Comparison of ENCODE assay signal across 8 cellular contexts in genomic region chr1:149474745-149475144, GRCh38. TPM values are rescaled to one million over a fixed set of nuclear protein-coding genes. Genes with fewer than 3 reads are reported as not detected.
DNase-seq lines count a peak whose midpoint lies in the region; ATAC-seq and TF ChIP-seq lines count a peak whose summit lies in the region.
"Not testable (repeated sequence)": the region's sequence is repeated elsewhere in the genome, so short reads cannot be mapped to it uniquely, and the experiment has no call there.

A gene with protein sequence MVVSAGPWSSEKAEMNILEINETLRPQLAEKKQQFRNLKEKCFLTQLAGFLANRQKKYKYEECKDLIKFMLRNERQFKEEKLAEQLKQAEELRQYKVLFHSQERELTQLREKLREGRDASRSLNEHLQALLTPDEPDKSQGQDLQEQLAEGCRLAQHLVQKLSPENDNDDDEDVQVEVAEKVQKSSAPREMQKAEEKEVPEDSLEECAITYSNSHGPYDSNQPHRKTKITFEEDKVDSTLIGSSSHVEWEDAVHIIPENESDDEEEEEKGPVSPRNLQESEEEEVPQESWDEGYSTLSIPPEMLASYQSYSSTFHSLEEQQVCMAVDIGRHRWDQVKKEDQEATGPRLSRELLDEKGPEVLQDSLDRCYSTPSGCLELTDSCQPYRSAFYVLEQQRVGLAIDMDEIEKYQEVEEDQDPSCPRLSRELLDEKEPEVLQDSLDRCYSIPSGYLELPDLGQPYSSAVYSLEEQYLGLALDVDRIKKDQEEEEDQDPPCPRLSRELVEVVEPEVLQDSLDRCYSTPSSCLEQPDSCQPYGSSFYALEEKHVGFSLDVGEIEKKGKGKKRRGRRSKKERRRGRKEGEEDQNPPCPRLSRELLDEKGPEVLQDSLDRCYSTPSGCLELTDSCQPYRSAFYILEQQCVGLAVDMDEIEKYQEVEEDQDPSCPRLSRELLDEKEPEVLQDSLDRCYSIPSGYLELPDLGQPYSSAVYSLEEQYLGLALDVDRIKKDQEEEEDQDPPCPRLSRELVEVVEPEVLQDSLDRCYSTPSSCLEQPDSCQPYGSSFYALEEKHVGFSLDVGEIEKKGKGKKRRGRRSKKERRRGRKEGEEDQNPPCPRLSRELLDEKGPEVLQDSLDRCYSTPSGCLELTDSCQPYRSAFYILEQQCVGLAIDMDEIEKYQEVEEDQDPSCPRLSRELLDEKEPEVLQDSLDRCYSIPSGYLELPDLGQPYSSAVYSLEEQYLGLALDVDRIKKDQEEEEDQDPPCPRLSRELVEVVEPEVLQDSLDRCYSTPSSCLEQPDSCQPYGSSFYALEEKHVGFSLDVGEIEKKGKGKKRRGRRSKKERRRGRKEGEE (N-terminal part only) (plus strand): TSS chr1:149475045. CDS start chr1:149475933, 888 bp downstream.

- intact Hi-C loops in CD4-positive, alpha-beta T cell (cut with DNase I, micrococcal nuclease); naive thymus-derived CD4-positive, alpha-beta T cell (cut with micrococcal nuclease); sciatic nerve (cut with DNase I): not testable (repeated sequence)

- not testable (repeated sequence) for H3K4me3 Mint-ChIP-seq in CD4-positive, alpha-beta T cell; T-helper 17 cell; activated T-cell treated with anti-CD3 and anti-CD28 coated beads, Interleukin-2, amount 50 U/mL, for 72 hours; chondrocyte (ENCODE audit: unreplicated experiment); naive thymus-derived CD4-positive, alpha-beta T cell

- H3K4me1 Mint-ChIP-seq in CD4-positive, alpha-beta T cell (ENCODE audit: low read depth); T-helper 17 cell; activated T-cell treated with anti-CD3 and anti-CD28 coated beads, Interleukin-2, amount 50 U/mL, for 72 hours (ENCODE audit: low read depth); chondrocyte (ENCODE audit: low read depth); naive thymus-derived CD4-positive, alpha-beta T cell: not testable (repeated sequence)

- TF ChIP-seq EP300 in upper lobe of left lung (IDR thresholded peaks at IDR 0.05) = not testable (repeated sequence)

- not testable (repeated sequence) for ATAC-seq in CD4-positive, alpha-beta T cell (ENCODE audit: poor library complexity); T-helper 17 cell; activated T-cell treated with anti-CD3 and anti-CD28 coated beads, Interleukin-2, amount 50 U/mL, for 72 hours (replicated peaks in 1 of 2); left lobe of liver; naive thymus-derived CD4-positive, alpha-beta T cell; sciatic nerve; upper lobe of left lung (ENCODE audit: low FRiP score in 2 of 2)

- H3K36me3 Mint-ChIP-seq in CD4-positive, alpha-beta T cell (ENCODE audit: low read depth); T-helper 17 cell (ENCODE audit: low read depth); activated T-cell treated with anti-CD3 and anti-CD28 coated beads, Interleukin-2, amount 50 U/mL, for 72 hours (ENCODE audit: insufficient read depth in 2 of 2); chondrocyte (ENCODE audit: low read depth); naive thymus-derived CD4-positive, alpha-beta T cell: not testable (repeated sequence)

- not testable (repeated sequence) for H3K27me3 ChIP-seq in CD4-positive, alpha-beta T cell (ENCODE audit: control insufficient read depth, insufficient read depth, low read length); naive thymus-derived CD4-positive, alpha-beta T cell (ENCODE audit: control insufficient read depth in 2 of 2, insufficient read depth in 2 of 2, low read length in 2 of 2); upper lobe of left lung

- not testable (repeated sequence) for H3K27ac ChIP-seq in CD4-positive, alpha-beta T cell (ENCODE audit: low read depth, low read length); naive thymus-derived CD4-positive, alpha-beta T cell (ENCODE audit: low read depth, low read length); upper lobe of left lung

- not testable (repeated sequence) for H3K4me3 ChIP-seq in naive thymus-derived CD4-positive, alpha-beta T cell (ENCODE audit: low read length); upper lobe of left lung

- POLR2A ChIA-PET in CD4-positive, alpha-beta T cell (lab: Charles Lee); naive thymus-derived CD4-positive, alpha-beta T cell (lab: Charles Lee): not testable (repeated sequence)

- H3K9me3 Mint-ChIP-seq in CD4-positive, alpha-beta T cell; activated T-cell treated with anti-CD3 and anti-CD28 coated beads, Interleukin-2, amount 50 U/mL, for 72 hours; chondrocyte (ENCODE audit: low read depth); naive thymus-derived CD4-positive, alpha-beta T cell: not testable (repeated sequence)

- 67 to 87% methylated on average over 1 of the region's 2 CpGs for WGBS in upper lobe of left lung, 2 donors

- DNase-seq in CD4-positive, alpha-beta T cell; T-helper 17 cell; activated T-cell treated with anti-CD3 and anti-CD28 coated beads, Interleukin-2, amount 50 U/mL, for 72 hours; chondrocyte (ENCODE audit: low spot score); left lobe of liver (ENCODE audit: low spot score); naive thymus-derived CD4-positive, alpha-beta T cell; sciatic nerve (ENCODE audit: low spot score); upper lobe of left lung: not testable (repeated sequence)

- not testable (repeated sequence) for TF ChIP-seq POLR2A in upper lobe of left lung (IDR thresholded peaks at IDR 0.05)

- H3K36me3 ChIP-seq in naive thymus-derived CD4-positive, alpha-beta T cell (ENCODE audit: control insufficient read depth in 2 of 3, insufficient read depth in 3 of 3, low read length in 3 of 3); upper lobe of left lung: not testable (repeated sequence)

- H3K4me1 ChIP-seq in naive thymus-derived CD4-positive, alpha-beta T cell (ENCODE audit: control insufficient read depth in 2 of 2, insufficient read depth in 2 of 2, low read length in 2 of 2); upper lobe of left lung: not testable (repeated sequence)

- not testable (repeated sequence) for TF ChIP-seq CTCF in CD4-positive, alpha-beta T cell (IDR thresholded peaks at IDR 0.05); chondrocyte (IDR thresholded peaks at IDR 0.05); upper lobe of left lung (IDR thresholded peaks at IDR 0.05)

- not testable (repeated sequence) for H3K27me3 Mint-ChIP-seq in CD4-positive, alpha-beta T cell; T-helper 17 cell; activated T-cell treated with anti-CD3 and anti-CD28 coated beads, Interleukin-2, amount 50 U/mL, for 72 hours (ENCODE audit: low read depth); chondrocyte (ENCODE audit: low read depth); naive thymus-derived CD4-positive, alpha-beta T cell

- not testable (repeated sequence) for H3K9me3 ChIP-seq in CD4-positive, alpha-beta T cell (ENCODE audit: control insufficient read depth, low read length); T-helper 17 cell (ENCODE audit: control insufficient read depth, low read length, poor library complexity, severe bottlenecking); naive thymus-derived CD4-positive, alpha-beta T cell (ENCODE audit: control insufficient read depth in 2 of 3, low read length in 3 of 3); upper lobe of left lung

- CTCF ChIA-PET in CD4-positive, alpha-beta T cell (lab: Charles Lee); naive thymus-derived CD4-positive, alpha-beta T cell (lab: Charles Lee): not testable (repeated sequence)

- not testable (repeated sequence) for H3K27ac Mint-ChIP-seq in CD4-positive, alpha-beta T cell; T-helper 17 cell; activated T-cell treated with anti-CD3 and anti-CD28 coated beads, Interleukin-2, amount 50 U/mL, for 72 hours; chondrocyte (ENCODE audit: unreplicated experiment); naive thymus-derived CD4-positive, alpha-beta T cell

RNA-seq across cellular contexts. Expression of the gene that starts here (rescaled TPM):
- total RNA-seq in CD4-positive, alpha-beta T cell = 10 to 100 TPM; 49.8 to 52.2 TPM
- total RNA-seq in T-helper 17 cell = 10 to 100 TPM; 59.6 to 70.0 TPM
- total RNA-seq in activated T-cell treated with anti-CD3 and anti-CD28 coated beads, Interleukin-2, amount 50 U/mL, for 72 hours = 10 to 100 TPM; 26.9 to 28.0 TPM
- 12.1 to 19.4 TPM (median 14.0 TPM) in 3 replicates for total RNA-seq in chondrocyte
- 13.2 TPM for total RNA-seq in left lobe of liver
- total RNA-seq in naive thymus-derived CD4-positive, alpha-beta T cell = 100 to 1,000 TPM in 1 of 5 experiments, 10 to 100 TPM in 4; 35.2 to 103 (median 97.2) TPM
- polyA plus RNA-seq in naive thymus-derived CD4-positive, alpha-beta T cell = 1 to 10 TPM; 2.6 to 8.7 TPM
- total RNA-seq in sciatic nerve = 42.5 TPM
- total RNA-seq in upper lobe of left lung = 10 to 100 TPM in 5 of 6 donors, 1 to 10 TPM in 1; 8.1 to 66.0 (median 20.5) TPM
